8 cellular contexts compared by ENCODE assay signal in genomic region chr1:234997201-234998173, GRCh38.
DNase-seq lines count a peak whose midpoint lies in the region; ATAC-seq and TF ChIP-seq lines count a peak whose summit lies in the region.

No MANE protein-coding gene starts in this region.

- no peak for TF ChIP-seq CTCF in astrocyte of the cerebellum (IDR thresholded peaks at IDR 0.05; ENCODE audit: low read depth, low read length, missing control alignments)

- H3K4me3 Mint-ChIP-seq in activated naive CD4-positive, alpha-beta T cell treated with anti-CD3 and anti-CD28 coated beads, Interleukin-2, amount 10 ng/mL, durations not matched to agents 7 days and 5 days = no peak overlapping the region
- H3K4me3 Mint-ChIP-seq in activated naive CD4-positive, alpha-beta T cell treated with anti-CD3 and anti-CD28 coated beads for 36 hours = no peak overlapping the region

- H3K36me3 Mint-ChIP-seq in activated naive CD4-positive, alpha-beta T cell treated with anti-CD3 and anti-CD28 coated beads, Interleukin-2, amount 10 ng/mL, durations not matched to agents 7 days and 5 days = no peaks in the 10 kb centered on the region
- H3K36me3 Mint-ChIP-seq in activated naive CD4-positive, alpha-beta T cell treated with anti-CD3 and anti-CD28 coated beads for 36 hours (ENCODE audit: low read depth) = no peaks in the 10 kb centered on the region

- WGBS in right cardiac atrium = 13% methylated on average over 20 of the region's 20 CpGs

- CTCF ChIA-PET in activated naive CD4-positive, alpha-beta T cell treated with anti-CD3 and anti-CD28 coated beads, Interleukin-2, amount 10 ng/mL, durations not matched to agents 7 days and 5 days (lab: Charles Lee) = interaction anchor here (1.6 kb wide), 1 partner anchor 8 kb away, joined by 5 read pairs; no protein-coding TSS in a partner anchor
- CTCF ChIA-PET in activated naive CD4-positive, alpha-beta T cell treated with anti-CD3 and anti-CD28 coated beads for 36 hours (lab: Charles Lee) = no interaction called here

- H3K27me3 Mint-ChIP-seq in activated naive CD4-positive, alpha-beta T cell treated with anti-CD3 and anti-CD28 coated beads, Interleukin-2, amount 10 ng/mL, durations not matched to agents 7 days and 5 days = no peaks in the 10 kb centered on the region
- H3K27me3 Mint-ChIP-seq in activated naive CD4-positive, alpha-beta T cell treated with anti-CD3 and anti-CD28 coated beads for 36 hours (ENCODE audit: low read depth) = no peaks in the 10 kb centered on the region

- H3K4me3 ChIP-seq in astrocyte of the cerebellum (ENCODE audit: low read depth, low read length) (no peak overlapping the region), right cardiac atrium (ENCODE audit: low read length) (no peak overlapping the region), skeletal muscle cell (ENCODE audit: low read depth, low read length) (no peak overlapping the region)

- H3K27ac Mint-ChIP-seq in activated naive CD4-positive, alpha-beta T cell treated with anti-CD3 and anti-CD28 coated beads, Interleukin-2, amount 10 ng/mL, durations not matched to agents 7 days and 5 days = no peak overlapping the region
- H3K27ac Mint-ChIP-seq in activated naive CD4-positive, alpha-beta T cell treated with anti-CD3 and anti-CD28 coated beads for 36 hours = no peak overlapping the region

- in situ Hi-C loops in astrocyte of the cerebellum (cut with HindIII; ENCODE audit: low sequenced_read_pairs) = no loop called here

- DNase-seq in activated naive CD4-positive, alpha-beta T cell treated with anti-CD3 and anti-CD28 coated beads, Interleukin-2, amount 10 ng/mL, durations not matched to agents 7 days and 5 days = peak; percentile 11
- no peak for DNase-seq in activated naive CD4-positive, alpha-beta T cell treated with anti-CD3 and anti-CD28 coated beads for 36 hours
- DNase-seq in astrocyte of the cerebellum (ENCODE audit: low read depth) = peak; percentile 98
- DNase-seq in right cardiac atrium = peak; percentile 99
- DNase-seq in skeletal muscle cell (ENCODE audit: low read depth) = peak; percentile 100
- no peak for DNase-seq in retina

- no peaks in the 10 kb centered on the region for H3K9me3 ChIP-seq in right cardiac atrium (ENCODE audit: control insufficient read depth, low read length)

- H3K4me1 ChIP-seq in right cardiac atrium (ENCODE audit: control insufficient read depth, insufficient read depth, low read length) = peaks cover 9% of the 10 kb centered on the region

- H3K27me3 ChIP-seq in right cardiac atrium (ENCODE audit: control insufficient read depth, insufficient read depth) = no peaks in the 10 kb centered on the region

- intact Hi-C loops in activated naive CD4-positive, alpha-beta T cell treated with anti-CD3 and anti-CD28 coated beads for 36 hours (cut with micrococcal nuclease) = no loop called here
- intact Hi-C loops in right cardiac atrium (cut with DNase I) = loop anchor here in 3 of 4 donors (2.0 to 10.0 kb wide), 4 partner anchors 50 to 463 kb away; partner anchors contain the start of gene IRF2BP2 (in 1 of the 3)

- H3K27ac ChIP-seq in right cardiac atrium (ENCODE audit: low read length) = peak overlapping the region; percentile 99

- no peaks in the 10 kb centered on the region for H3K9me3 Mint-ChIP-seq in activated naive CD4-positive, alpha-beta T cell treated with anti-CD3 and anti-CD28 coated beads, Interleukin-2, amount 10 ng/mL, durations not matched to agents 7 days and 5 days
- H3K9me3 Mint-ChIP-seq in activated naive CD4-positive, alpha-beta T cell treated with anti-CD3 and anti-CD28 coated beads for 36 hours = no peaks in the 10 kb centered on the region

- peak; percentile 95 to 96 for ATAC-seq in right cardiac atrium
- no peak for ATAC-seq in GM21786 (IDR thresholded peaks at IDR 0.05; ENCODE audit: unreplicated experiment)
- ATAC-seq in GM18861 (IDR thresholded peaks at IDR 0.05; ENCODE audit: unreplicated experiment) = no peak

- H3K4me1 Mint-ChIP-seq in activated naive CD4-positive, alpha-beta T cell treated with anti-CD3 and anti-CD28 coated beads, Interleukin-2, amount 10 ng/mL, durations not matched to agents 7 days and 5 days = peaks cover 9% of the 10 kb centered on the region
- peaks cover 9% of the 10 kb centered on the region for H3K4me1 Mint-ChIP-seq in activated naive CD4-positive, alpha-beta T cell treated with anti-CD3 and anti-CD28 coated beads for 36 hours (ENCODE audit: low read depth)

Comparison
In these comparisons a context has a peak if more than half of its experiments do, and no peak if none do; other contexts are left out.
1. DNase-seq: peak in activated naive CD4-positive, alpha-beta T cell treated with anti-CD3 and anti-CD28 coated beads, Interleukin-2, amount 10 ng/mL, durations not matched to agents 7 days and 5 days (single experiment), astrocyte of the cerebellum (single experiment), right cardiac atrium (3 of 3) and skeletal muscle cell (single experiment); none in activated naive CD4-positive, alpha-beta T cell treated with anti-CD3 and anti-CD28 coated beads for 36 hours (single experiment) and retina (single experiment).
2. ATAC-seq: peak in right cardiac atrium (2 of 2); none in GM21786 (single experiment) and GM18861 (single experiment).